18 cellular contexts compared by ENCODE assay signal in genomic region chr17:82614095-82614631, GRCh38. TPM values are rescaled to one million over a fixed set of nuclear protein-coding genes. Genes with fewer than 3 reads are reported as not detected.
DNase-seq lines count a peak whose midpoint lies in the region; ATAC-seq, FAIRE-seq and TF ChIP-seq lines count a peak whose summit lies in the region.
"Had no signal": no experiment of that assay in that cellular context is flagged by ENCODE, and none has a peak within 500 bp of the region (broad histone marks: within the 10 kb centered on the region; RNA-seq: fewer than 3 reads in every experiment).

No MANE protein-coding gene starts in this region.

- H3K27ac Mint-ChIP-seq in T-helper 17 cell: peak overlapping the region; percentile 39
- H3K27ac Mint-ChIP-seq in stimulated activated effector memory CD8-positive, alpha-beta T cell treated with anti-CD3 and anti-CD28 coated beads, Interleukin-12 subunit alpha, Interleukin-12 subunit beta, amount 100 ng/mL, for 72 hours: peak overlapping the region; percentile 71
- no peak overlapping the region for H3K27ac Mint-ChIP-seq in effector memory CD8-positive, alpha-beta T cell

- H3K4me1 ChIP-seq in right cardiac atrium (ENCODE audit: control insufficient read depth, insufficient read depth, low read length) (no peaks in the 10 kb centered on the region), heart left ventricle (peaks cover 0 to 13% (median 9%) of the 10 kb centered on the region in 12 donors), kidney (ENCODE audit: control insufficient read depth in 1 of 2, insufficient read depth in 1 of 2, low read depth in 1 of 2, low read length in 2 of 2) (peaks cover 0 to 2% of the 10 kb centered on the region in 2 donors), upper lobe of left lung (peaks cover 3 to 13% (median 5%) of the 10 kb centered on the region in 4 donors)

- no peaks in the 10 kb centered on the region for H3K27me3 Mint-ChIP-seq in T-helper 17 cell
- no peaks in the 10 kb centered on the region for H3K27me3 Mint-ChIP-seq in effector memory CD8-positive, alpha-beta T cell

- H3K27me3 ChIP-seq in right cardiac atrium (ENCODE audit: control insufficient read depth, insufficient read depth) (no peaks in the 10 kb centered on the region), heart left ventricle (no peaks in the 10 kb centered on the region), upper lobe of left lung (no peaks in the 10 kb centered on the region)

- H3K36me3 Mint-ChIP-seq in T-helper 17 cell (ENCODE audit: low read depth): peaks cover 4% of the 10 kb centered on the region
- H3K36me3 Mint-ChIP-seq in stimulated activated effector memory CD8-positive, alpha-beta T cell treated with anti-CD3 and anti-CD28 coated beads, Interleukin-12 subunit alpha, Interleukin-12 subunit beta, amount 100 ng/mL, for 72 hours: peaks cover 100% of the 10 kb centered on the region
- peaks cover 56% of the 10 kb centered on the region for H3K36me3 Mint-ChIP-seq in effector memory CD8-positive, alpha-beta T cell (ENCODE audit: insufficient read depth)

- H3K4me3 Mint-ChIP-seq in T-helper 17 cell: no peak overlapping the region
- no peak overlapping the region for H3K4me3 Mint-ChIP-seq in stimulated activated effector memory CD8-positive, alpha-beta T cell treated with anti-CD3 and anti-CD28 coated beads, Interleukin-12 subunit alpha, Interleukin-12 subunit beta, amount 100 ng/mL, for 72 hours
- H3K4me3 Mint-ChIP-seq in effector memory CD8-positive, alpha-beta T cell: no peak overlapping the region
- H3K4me3 Mint-ChIP-seq: CD14-positive monocyte had no signal

- TF ChIP-seq POLR2A in heart left ventricle (IDR thresholded peaks at IDR 0.05) (no peak), upper lobe of left lung (IDR thresholded peaks at IDR 0.05) (no peak)

- no peaks in the 10 kb centered on the region for H3K9me3 Mint-ChIP-seq in stimulated activated effector memory CD8-positive, alpha-beta T cell treated with anti-CD3 and anti-CD28 coated beads, Interleukin-12 subunit alpha, Interleukin-12 subunit beta, amount 100 ng/mL, for 72 hours
- H3K9me3 Mint-ChIP-seq in effector memory CD8-positive, alpha-beta T cell: no peaks in the 10 kb centered on the region
- H3K9me3 Mint-ChIP-seq: CD14-positive monocyte had no signal

- ATAC-seq in right cardiac atrium: no peak
- ATAC-seq in heart left ventricle: no peak
- ATAC-seq in T-helper 17 cell: no peak
- ATAC-seq in stimulated activated effector memory CD8-positive, alpha-beta T cell treated with anti-CD3 and anti-CD28 coated beads, Interleukin-12 subunit alpha, Interleukin-12 subunit beta, amount 100 ng/mL, for 72 hours: no peak
- ATAC-seq in upper lobe of left lung (ENCODE audit: low FRiP score in 2 of 2): no peak
- ATAC-seq in effector memory CD8-positive, alpha-beta T cell (replicated peaks): no peak

- intact Hi-C loops in right cardiac atrium (cut with DNase I) (no loop called here), heart left ventricle (cut with DNase I) (no loop called here), kidney (cut with DNase I) (no loop called here)

- no peaks in the 10 kb centered on the region for H3K9me3 ChIP-seq in right cardiac atrium (ENCODE audit: control insufficient read depth, low read length)
- no peaks in the 10 kb centered on the region for H3K9me3 ChIP-seq in heart left ventricle
- H3K9me3 ChIP-seq in T-helper 17 cell (ENCODE audit: control insufficient read depth, low read length, poor library complexity, severe bottlenecking): no peaks in the 10 kb centered on the region
- no peaks in the 10 kb centered on the region for H3K9me3 ChIP-seq in kidney (ENCODE audit: control insufficient read depth in 1 of 2, low read length in 2 of 2)
- no peaks in the 10 kb centered on the region for H3K9me3 ChIP-seq in upper lobe of left lung

- peak overlapping the region; percentile 25 for H3K27ac ChIP-seq in right cardiac atrium (ENCODE audit: low read length)
- H3K27ac ChIP-seq in heart left ventricle: peak overlapping the region in 5 of 12 donors; percentile 18 to 78 (median 64)
- no peak overlapping the region for H3K27ac ChIP-seq in kidney (ENCODE audit: low read depth in 2 of 2, low read length in 2 of 2)
- peak overlapping the region in 2 of 4 donors; percentile 21 to 51 for H3K27ac ChIP-seq in upper lobe of left lung

- peaks cover 0 to 84% (median 64%) of the 10 kb centered on the region in 9 donors for H3K36me3 ChIP-seq in heart left ventricle
- H3K36me3 ChIP-seq in kidney (ENCODE audit: control insufficient read depth in 1 of 2, insufficient read depth in 2 of 2, low read length in 2 of 2): peaks cover 25 to 28% of the 10 kb centered on the region in 2 donors
- peaks cover 15 to 78% (median 58%) of the 10 kb centered on the region in 4 donors for H3K36me3 ChIP-seq in upper lobe of left lung

- 91% methylated on average over 20 of the region's 22 CpGs for WGBS in right cardiac atrium
- 56 to 89% (median 80%) methylated on average over 5 to 21 of the region's 22 CpGs for WGBS in heart left ventricle, 4 donors
- 44 to 63% methylated on average over 2 to 4 of the region's 22 CpGs for WGBS in upper lobe of left lung, 2 donors

- H3K4me3 ChIP-seq in right cardiac atrium (ENCODE audit: low read length): no peak overlapping the region
- H3K4me3 ChIP-seq in heart left ventricle: no peak overlapping the region
- H3K4me3 ChIP-seq in kidney (ENCODE audit: low read length in 2 of 2): no peak overlapping the region
- H3K4me3 ChIP-seq in upper lobe of left lung: no peak overlapping the region

- H3K9ac ChIP-seq in kidney (ENCODE audit: low read length in 2 of 2): no peak overlapping the region

- TF ChIP-seq CTCF in heart left ventricle (IDR thresholded peaks at IDR 0.05) (no peak), kidney (IDR thresholded peaks at IDR 0.05; ENCODE audit: borderline replicate concordance, extremely low read depth, insufficient read depth) (no peak), upper lobe of left lung (IDR thresholded peaks at IDR 0.05) (no peak)

- no peak for TF ChIP-seq EP300 in upper lobe of left lung (IDR thresholded peaks at IDR 0.05)

- FAIRE-seq in kidney (lab: Jason Lieb, UNC): no peak
- FAIRE-seq: GM12892 had no signal

- peak in 1 of 3 donors; percentile 14 for DNase-seq in right cardiac atrium
- DNase-seq in heart left ventricle: no peak
- DNase-seq in T-helper 17 cell: no peak
- peak; percentile 45 for DNase-seq in kidney
- no peak for DNase-seq in stimulated activated effector memory CD8-positive, alpha-beta T cell treated with anti-CD3 and anti-CD28 coated beads, Interleukin-12 subunit alpha, Interleukin-12 subunit beta, amount 100 ng/mL, for 72 hours (ENCODE audit: low spot score in 2 of 2)
- no peak for DNase-seq in upper lobe of left lung
- no peak for DNase-seq in effector memory CD8-positive, alpha-beta T cell
- no peak for DNase-seq in activated CD4-positive, CD25-positive, alpha-beta regulatory T cell treated with anti-CD3 and anti-CD28 coated beads, Interleukin-2, amount 50 U/mL, for 72 hours
- DNase-seq: GOT3, KBM-7, NCI-H1436 treated with DMSO at 0.1 percent for 48 hours, NCI-H2029 treated with DMSO at 0.1 percent for 48 hours, NCI-H2171 treated with DMSO at 0.1 percent for 48 hours, NCI-H446 treated with DMSO at 0.1 percent for 48 hours, NCI-H748 treated with DMSO at 0.1 percent for 48 hours, RPMI8226 had no signal

- peaks cover 6% of the 10 kb centered on the region for H3K4me1 Mint-ChIP-seq in T-helper 17 cell
- no peaks in the 10 kb centered on the region for H3K4me1 Mint-ChIP-seq in stimulated activated effector memory CD8-positive, alpha-beta T cell treated with anti-CD3 and anti-CD28 coated beads, Interleukin-12 subunit alpha, Interleukin-12 subunit beta, amount 100 ng/mL, for 72 hours
- H3K4me1 Mint-ChIP-seq in effector memory CD8-positive, alpha-beta T cell (ENCODE audit: low read depth in 2 of 2): peaks cover 0 to 3% of the 10 kb centered on the region in 2 donors

RNA-seq across cellular contexts. Expression of gene WDR45B, which starts 34.1 kb away (rescaled TPM):
- total RNA-seq in right cardiac atrium (10 to 100 TPM; 43.8 to 49.2 (median 45.8) TPM), heart left ventricle (10 to 100 TPM; 33.9 to 48.2 (median 40.1) TPM), T-helper 17 cell (10 to 100 TPM; 65.6 to 67.1 TPM), kidney (65.4 TPM), upper lobe of left lung (10 to 100 TPM; 54.9 to 90.0 (median 74.3) TPM)
- polyA plus RNA-seq in right cardiac atrium (37.0 TPM), heart left ventricle (10 to 100 TPM; 23.5 to 60.7 TPM), kidney (ENCODE audit: insufficient read depth, low read depth, low replicate concordance) (64.7 TPM)

Comparison
In these comparisons a context has a peak if more than half of its experiments do, and no peak if none do; other contexts are left out.
1. H3K27ac Mint-ChIP-seq: peak in T-helper 17 cell (single experiment) and stimulated activated effector memory CD8-positive, alpha-beta T cell treated with anti-CD3 and anti-CD28 coated beads, Interleukin-12 subunit alpha, Interleukin-12 subunit beta, amount 100 ng/mL, for 72 hours (single experiment); none in effector memory CD8-positive, alpha-beta T cell (0 of 2).